ENCODE assay signal across 35 cellular contexts in genomic region chr2:68074050-68074449, GRCh38.
"Had no signal": no experiment of that assay in that cellular context is flagged by ENCODE, and none has a peak within 500 bp of the region (broad histone marks: within the 10 kb centered on the region; RNA-seq: fewer than 3 reads in every experiment).

No MANE protein-coding gene starts in this region.

- H3K9me3 ChIP-seq: MG63 had no signal

- H3K36me3 ChIP-seq: MG63 had no signal

- H3K4me3 ChIP-seq: MG63 had no signal

- DNase-seq: Karpas-422, Kasumi-1, MG63, MM.1S, MV-4-11, NCI-H1048, NCI-H1092, NCI-H1092 treated with DMSO at 0.1 percent for 48 hours, NCI-H1105, NCI-H1105 treated with DMSO at 0.1 percent for 48 hours, NCI-H1417, NCI-H1417 treated with DMSO at 0.1 percent for 48 hours, NCI-H1436, NCI-H1436 treated with DMSO at 0.1 percent for 48 hours, NCI-H146, NCI-H1694, NCI-H1694 treated with DMSO at 0.1 percent for 48 hours, NCI-H187, NCI-H187 treated with DMSO at 0.1 percent for 48 hours, NCI-H1930, NCI-H2029, NCI-H2029 treated with DMSO at 0.1 percent for 48 hours, NCI-H2081, NCI-H2081 treated with DMSO at 0.1 percent for 48 hours, NCI-H2107, NCI-H2171, NCI-H2171 treated with DMSO at 0.1 percent for 48 hours, NCI-H2227 treated with DMSO at 0.1 percent for 48 hours, NCI-H226, NCI-H345, NCI-H446, NCI-H446 treated with DMSO at 0.1 percent for 48 hours, NCI-H510A, NCI-H510A treated with DMSO at 0.1 percent for 48 hours, NCI-H524 had no signal
